In genomic region chr1:61012365-61012764, GRCh38 we compare ENCODE assay signal across 14 cellular contexts.
DNase-seq lines count a peak whose midpoint lies in the region; ATAC-seq and TF ChIP-seq lines count a peak whose summit lies in the region.
"Had no signal": no experiment of that assay in that cellular context is flagged by ENCODE, and none has a peak within 500 bp of the region (broad histone marks: within the 10 kb centered on the region; RNA-seq: fewer than 3 reads in every experiment).

No MANE protein-coding gene starts in this region.

- H3K9me3 ChIP-seq in thoracic aorta = no peaks in the 10 kb centered on the region
- H3K9me3 ChIP-seq: Caco-2 had no signal

- DNase-seq in NCI-H510A treated with DMSO at 0.1 percent for 48 hours (lab: John Stamatoyannopoulos, UW) = peak; percentile 35
- no peak for DNase-seq in NCI-H510A (lab: John Stamatoyannopoulos, UW)
- peak; percentile 43 for DNase-seq in H4 (ENCODE audit: low spot score)
- peak; percentile 45 for DNase-seq in OCI-M1 (lab: John Stamatoyannopoulos, UW)
- DNase-seq in thoracic aorta (ENCODE audit: low spot score) = no peak
- no peak for DNase-seq in OCI-M2 (lab: John Stamatoyannopoulos, UW; ENCODE audit: unreplicated experiment)
- DNase-seq: ACHN, Caco-2, GOT3, KG1, NCI-H1048, PC-9 had no signal

- TF ChIP-seq CTCF in thoracic aorta (IDR thresholded peaks at IDR 0.05) = no peak

- H3K27me3 ChIP-seq in thoracic aorta (replicated peaks; ENCODE audit: insufficient read depth) = no peaks in the 10 kb centered on the region

- H3K4me1 ChIP-seq in thoracic aorta (ENCODE audit: control insufficient read depth in 1 of 2, low read depth in 2 of 2) = peaks cover 10 to 39% of the 10 kb centered on the region in 2 donors
- H3K4me1 ChIP-seq: Caco-2 had no signal

- no peaks in the 10 kb centered on the region for H3K36me3 ChIP-seq in thoracic aorta

- H3K4me3 ChIP-seq in thoracic aorta = no peak overlapping the region
- H3K4me3 ChIP-seq: PC-9 had no signal

- ATAC-seq in thoracic aorta (ENCODE audit: insufficient number of reproducible peaks, low FRiP score, low read depth) = peak; percentile 49
- no peak for ATAC-seq in HG03175 (IDR thresholded peaks at IDR 0.05; ENCODE audit: unreplicated experiment)
- no peak for ATAC-seq in GM18519 (IDR thresholded peaks at IDR 0.05; ENCODE audit: low FRiP score, unreplicated experiment)

- H3K27ac ChIP-seq in thoracic aorta = peak overlapping the region; percentile 33 to 77
- H3K27ac ChIP-seq: PC-9 had no signal

Comparison
In these comparisons a context has a peak if more than half of its experiments do, and no peak if none do; other contexts are left out.
1. DNase-seq: peak in NCI-H510A treated with DMSO at 0.1 percent for 48 hours (single experiment), H4 (single experiment) and OCI-M1 (single experiment); none in NCI-H510A (single experiment), thoracic aorta (single experiment) and OCI-M2 (single experiment).